ENCODE assay signal across 28 cellular contexts in genomic region chr6:90253631-90254030, GRCh38. TPM values are rescaled to one million over a fixed set of nuclear protein-coding genes. Genes with fewer than 3 reads are reported as not detected.
DNase-seq lines count a peak whose midpoint lies in the region; ATAC-seq and TF ChIP-seq lines count a peak whose summit lies in the region.
"Had no signal": no experiment of that assay in that cellular context is flagged by ENCODE, and none has a peak within 500 bp of the region (broad histone marks: within the 10 kb centered on the region; RNA-seq: fewer than 3 reads in every experiment).

No MANE protein-coding gene starts in this region.

- peaks cover 16% of the 10 kb centered on the region; the same call in 1 of the 2 replicates for H3K79me2 ChIP-seq in SU-DHL-6 (ENCODE audit: insufficient read depth, low read length)

- H2AFZ ChIP-seq in SU-DHL-6 (ENCODE audit: low read depth, low read length, severe bottlenecking), result no peak overlapping the region

- no peaks in the 10 kb centered on the region for H3K9me3 ChIP-seq in SU-DHL-6 (ENCODE audit: insufficient read depth, low read length)
- H3K9me3 ChIP-seq in heart right ventricle, result no peaks in the 10 kb centered on the region
- H3K9me3 ChIP-seq: body of pancreas, left lung, MG63, tibial artery had no signal

- TF ChIP-seq CTCF in SU-DHL-6 (IDR thresholded peaks at IDR 0.05; ENCODE audit: insufficient read depth, low read length, poor library complexity, severe bottlenecking) (no peak), heart right ventricle (IDR thresholded peaks at IDR 0.05) (no peak)

- DNase-seq in activated naive CD4-positive, alpha-beta T cell treated with anti-CD3 and anti-CD28 coated beads, Interleukin-2, amount 50 U/mL, for 16 hours, result no peak
- DNase-seq in amniotic epithelial cell (ENCODE audit: low read depth) (peak; percentile 17), heart right ventricle (no peak)
- DNase-seq in stimulated activated naive B cell treated with anti-CD40 and anti-IgM and Interleukin-4, amounts not matched to agents 10 μg/mL and 1 μg/mL and 100 μg/mL, for 72 hours, result no peak
- DNase-seq: ACHN; activated CD8-positive, alpha-beta memory T cell treated with anti-CD3 and anti-CD28 coated beads for 24 hours; body of pancreas; DMS53; erythroblast; KG1; left lung; mesenchymal stem cell; MG63; NCI-H1105; NCI-H187 treated with DMSO at 0.1 percent for 48 hours; NCI-H2171 treated with DMSO at 0.1 percent for 48 hours; NCI-H510A treated with DMSO at 0.1 percent for 48 hours; posterior cingulate gyrus; right cardiac atrium; stimulated activated CD4-positive, alpha-beta T cell treated with anti-CD3 and anti-CD28 coated beads, Interleukin-1b, Interleukin-23, amount 100 ng/mL, for 48 hours; T-helper 1 cell; tibial artery had no signal

- no peak overlapping the region for H3K9ac ChIP-seq in SU-DHL-6 (ENCODE audit: low read length)

- H3K36me3 ChIP-seq in SU-DHL-6 (ENCODE audit: low read length) (0 out of 2 replicates have a peak, but pooled peaks cover 8% of the 10 kb centered on the region), heart right ventricle (peaks cover 0 to 4% (median 0%) of the 10 kb centered on the region in 9 donors)
- H3K36me3 ChIP-seq: left lung, MG63 had no signal

- H3K27ac Mint-ChIP-seq in activated naive CD4-positive, alpha-beta T cell treated with anti-CD3 and anti-CD28 coated beads, Interleukin-2, amount 50 U/mL, for 24 hours, result peak overlapping the region; percentile 99
- H3K27ac Mint-ChIP-seq in stimulated activated naive B cell treated with anti-CD40 and anti-IgM and Interleukin-4, amounts not matched to agents 10 μg/mL and 1 μg/mL and 100 μg/mL, for 72 hours, result peak overlapping the region; percentile 89
- H3K27ac Mint-ChIP-seq: dendritic cell treated with granulocyte-macrophage colony-stimulating factor and Interleukin-4, amounts not matched to agents 40 ng/mL and 50 ng/mL, for 4 days had no signal

- H3K4me2 ChIP-seq in SU-DHL-6 (ENCODE audit: low read depth, low read length, poor library complexity, severe bottlenecking), result peak overlapping the region; percentile 21

- H3K27ac ChIP-seq in SU-DHL-6 (ENCODE audit: low read depth, low read length) (peak overlapping the region; percentile 95), heart right ventricle (no peak overlapping the region)
- H3K27ac ChIP-seq: body of pancreas, left lung, RWPE1, tibial artery had no signal

- H3K4me1 ChIP-seq in heart right ventricle, result no peaks in the 10 kb centered on the region
- H3K4me1 ChIP-seq: body of pancreas, left lung, tibial artery had no signal

- H4K20me1 ChIP-seq in SU-DHL-6 (ENCODE audit: low read depth, low read length), result no peaks in the 10 kb centered on the region

- no peak overlapping the region for H3K4me3 ChIP-seq in SU-DHL-6 (ENCODE audit: insufficient read depth, low read length, poor library complexity, severe bottlenecking)
- H3K4me3 ChIP-seq in heart right ventricle, result no peak overlapping the region
- H3K4me3 ChIP-seq: body of pancreas, left lung, MG63, tibial artery had no signal

- H3K27me3 ChIP-seq in SU-DHL-6 (ENCODE audit: low read length), result no peaks in the 10 kb centered on the region
- H3K27me3 ChIP-seq in heart right ventricle, result no peaks in the 10 kb centered on the region
- H3K27me3 ChIP-seq: body of pancreas, left lung, MG63, tibial artery had no signal

- intact Hi-C loops in heart right ventricle (cut with DNase I), result no loop called here

- H3K4me3 Mint-ChIP-seq in activated naive CD4-positive, alpha-beta T cell treated with anti-CD3 and anti-CD28 coated beads, Interleukin-2, amount 50 U/mL, for 24 hours, result peak overlapping the region; percentile 59
- H3K4me3 Mint-ChIP-seq in stimulated activated naive B cell treated with anti-CD40 and anti-IgM and Interleukin-4, amounts not matched to agents 10 μg/mL and 1 μg/mL and 100 μg/mL, for 72 hours, result no peak overlapping the region
- H3K4me3 Mint-ChIP-seq: central memory CD8-positive, alpha-beta T cell; dendritic cell treated with granulocyte-macrophage colony-stimulating factor and Interleukin-4, amounts not matched to agents 40 ng/mL and 50 ng/mL, for 4 days had no signal

- no peaks in the 10 kb centered on the region for H3K27me3 Mint-ChIP-seq in activated naive CD4-positive, alpha-beta T cell treated with anti-CD3 and anti-CD28 coated beads, Interleukin-2, amount 50 U/mL, for 24 hours
- no peaks in the 10 kb centered on the region for H3K27me3 Mint-ChIP-seq in stimulated activated naive B cell treated with anti-CD40 and anti-IgM and Interleukin-4, amounts not matched to agents 10 μg/mL and 1 μg/mL and 100 μg/mL, for 72 hours
- H3K27me3 Mint-ChIP-seq: central memory CD8-positive, alpha-beta T cell; dendritic cell treated with granulocyte-macrophage colony-stimulating factor and Interleukin-4, amounts not matched to agents 40 ng/mL and 50 ng/mL, for 4 days had no signal

- peaks cover 13% of the 10 kb centered on the region for H3K9me3 Mint-ChIP-seq in activated naive CD4-positive, alpha-beta T cell treated with anti-CD3 and anti-CD28 coated beads, Interleukin-2, amount 50 U/mL, for 24 hours
- peaks cover 18 to 21% of the 10 kb centered on the region in 2 donors for H3K9me3 Mint-ChIP-seq in stimulated activated naive B cell treated with anti-CD40 and anti-IgM and Interleukin-4, amounts not matched to agents 10 μg/mL and 1 μg/mL and 100 μg/mL, for 72 hours
- H3K9me3 Mint-ChIP-seq: dendritic cell treated with granulocyte-macrophage colony-stimulating factor and Interleukin-4, amounts not matched to agents 40 ng/mL and 50 ng/mL, for 4 days had no signal

- H3K4me1 Mint-ChIP-seq in activated naive CD4-positive, alpha-beta T cell treated with anti-CD3 and anti-CD28 coated beads, Interleukin-2, amount 50 U/mL, for 24 hours, result peaks cover 92% of the 10 kb centered on the region
- H3K4me1 Mint-ChIP-seq in stimulated activated naive B cell treated with anti-CD40 and anti-IgM and Interleukin-4, amounts not matched to agents 10 μg/mL and 1 μg/mL and 100 μg/mL, for 72 hours, result peaks cover 51 to 84% of the 10 kb centered on the region in 2 donors

- peaks cover 32% of the 10 kb centered on the region for H3F3A ChIP-seq in SU-DHL-6 (ENCODE audit: insufficient read depth)

- no peak for ATAC-seq in stimulated activated naive B cell treated with anti-CD40 and anti-IgM and Interleukin-4, amounts not matched to agents 10 μg/mL and 1 μg/mL and 100 μg/mL, for 72 hours (replicated peaks)
- ATAC-seq in heart right ventricle (no peak), HG03432 (IDR thresholded peaks at IDR 0.05; ENCODE audit: unreplicated experiment) (no peak)
- ATAC-seq: body of pancreas, left lung, right cardiac atrium had no signal

- 88 to 93% methylated on average over 2 of the region's 2 CpGs for WGBS in heart right ventricle, 2 donors

- no peaks in the 10 kb centered on the region for H3K9me2 ChIP-seq in SU-DHL-6 (replicated peaks; ENCODE audit: insufficient read depth, low read length)

- peaks cover 49% of the 10 kb centered on the region for H3K36me3 Mint-ChIP-seq in activated naive CD4-positive, alpha-beta T cell treated with anti-CD3 and anti-CD28 coated beads, Interleukin-2, amount 50 U/mL, for 24 hours
- H3K36me3 Mint-ChIP-seq in stimulated activated naive B cell treated with anti-CD40 and anti-IgM and Interleukin-4, amounts not matched to agents 10 μg/mL and 1 μg/mL and 100 μg/mL, for 72 hours, result peaks cover 38 to 42% of the 10 kb centered on the region in 2 donors

RNA-seq across cellular contexts. Expression of gene BACH2, which starts 43.0 kb away (rescaled TPM):
- total RNA-seq in heart right ventricle, result 1 to 10 TPM; 1.5 to 4.7 (median 2.8) TPM
- under 1 TPM; 0.16 to 0.29 TPM for polyA plus RNA-seq in heart right ventricle
